20 cellular contexts compared by ENCODE assay signal in genomic region chr4:38454284-38454683, GRCh38.
"Had no signal": no experiment of that assay in that cellular context is flagged by ENCODE, and none has a peak within 500 bp of the region (broad histone marks: within the 10 kb centered on the region; RNA-seq: fewer than 3 reads in every experiment).

No MANE protein-coding gene starts in this region.

- H3K27ac ChIP-seq: coronary artery, hepatocyte, left ventricle myocardium inferior, lower lobe of right lung, parathyroid adenoma, psoas muscle, right lobe of liver had no signal

- DNase-seq: effector CD4-positive, alpha-beta T cell; foreskin melanocyte; head of caudate nucleus; kidney; left cardiac atrium; left ventricle myocardium inferior; lower lobe of right lung; nephron progenitor cell; psoas muscle; retina; right lobe of liver; stimulated activated CD4-positive, alpha-beta T cell treated with anti-CD3 and anti-CD28 coated beads, Interleukin-4, amount 100 ng/mL, for 1 hour; stimulated activated CD8-positive, alpha-beta memory T cell treated with anti-CD3 and anti-CD28 coated beads, Interleukin-4, amount 100 ng/mL, for 48 hours; trophoblast cell had no signal

- H3K27ac Mint-ChIP-seq: memory B cell; mesothelial cell of epicardium; nephron progenitor cell; stimulated activated memory B cell treated with anti-CD40 and anti-IgM and Interleukin-4, amounts not matched to agents 10 μg/mL and 1 μg/mL and 100 μg/mL, for 72 hours had no signal

- H3K27me3 ChIP-seq: hepatocyte, right lobe of liver had no signal

- H3K36me3 Mint-ChIP-seq: mesothelial cell of epicardium; stimulated activated memory B cell treated with anti-CD40 and anti-IgM and Interleukin-4, amounts not matched to agents 10 μg/mL and 1 μg/mL and 100 μg/mL, for 72 hours had no signal

- H3K9me3 Mint-ChIP-seq: memory B cell; stimulated activated memory B cell treated with anti-CD40 and anti-IgM and Interleukin-4, amounts not matched to agents 10 μg/mL and 1 μg/mL and 100 μg/mL, for 72 hours had no signal

- H3K4me3 Mint-ChIP-seq: memory B cell; mesothelial cell of epicardium; nephron progenitor cell; stimulated activated memory B cell treated with anti-CD40 and anti-IgM and Interleukin-4, amounts not matched to agents 10 μg/mL and 1 μg/mL and 100 μg/mL, for 72 hours had no signal

- H3K9me3 ChIP-seq: left ventricle myocardium inferior, lower lobe of right lung, psoas muscle, right lobe of liver had no signal

- ATAC-seq: left cardiac atrium, lower lobe of right lung, psoas muscle, right lobe of liver had no signal

- H3K4me1 Mint-ChIP-seq: memory B cell, mesothelial cell of epicardium had no signal

- FAIRE-seq: kidney had no signal
